Comparison of ENCODE assay signal across 1 cellular context in genomic region chr2:148643998-148644884, GRCh38.
TF ChIP-seq lines count a peak whose summit lies in the region.

TSS of gene EPC2 (plus strand) at chr2:148644751. CDS start at chr2:148645018, 267 bp downstream.

TF ChIP-seq in HepG2, 621 proteins besides CTCF, POLR2A, EP300 and RAD21 (continued from another document and continues in another):
- TF ChIP-seq NR0B2 (CRISPR knock-in tag; IDR thresholded peaks at IDR 0.05) = 0 out of 2 replicates have a peak, but pooled peaks have one; percentile 23
- TF ChIP-seq ATF2 (CRISPR knock-in tag; IDR thresholded peaks at IDR 0.05) = 0 out of 2 replicates have a peak, but pooled peaks have one; percentile 7
- peak; percentile 88 for TF ChIP-seq NFRKB (IDR thresholded peaks at IDR 0.05)
- no peak for TF ChIP-seq ZNF280B (CRISPR knock-in tag; IDR thresholded peaks at IDR 0.05; ENCODE audit: borderline replicate concordance)
- no peak for TF ChIP-seq TRIM22 (IDR thresholded peaks at IDR 0.05)
- TF ChIP-seq SP4 (CRISPR knock-in tag; IDR thresholded peaks at IDR 0.05) = peak; percentile 75
- TF ChIP-seq SIX1 (CRISPR knock-in tag; IDR thresholded peaks at IDR 0.05; ENCODE audit: borderline replicate concordance) = no peak
- peak; percentile 91 for TF ChIP-seq MTF2 (CRISPR knock-in tag; IDR thresholded peaks at IDR 0.05; ENCODE audit: borderline replicate concordance)
- TF ChIP-seq UBTF (CRISPR knock-in tag; IDR thresholded peaks at IDR 0.05) = peak; percentile 73
- peak; percentile 29; the same call in 1 of the 2 replicates for TF ChIP-seq ZNF609 (CRISPR knock-in tag; IDR thresholded peaks at IDR 0.05; ENCODE audit: borderline replicate concordance)
- no peak for TF ChIP-seq ZMAT5 (CRISPR knock-in tag; IDR thresholded peaks at IDR 0.05; ENCODE audit: borderline replicate concordance, low read depth)
- peak; percentile 50 for TF ChIP-seq PAXIP1 (CRISPR knock-in tag; conservative IDR thresholded peaks at IDR 0.05)
- no peak for TF ChIP-seq FLYWCH1 (CRISPR knock-in tag; IDR thresholded peaks at IDR 0.05)
- no peak for TF ChIP-seq CEBPZ (IDR thresholded peaks at IDR 0.05; ENCODE audit: low read length)
- TF ChIP-seq MXD4 (CRISPR knock-in tag; IDR thresholded peaks at IDR 0.05) = peak; percentile 69; the same call in 1 of the 2 replicates
- TF ChIP-seq POGZ (CRISPR knock-in tag; IDR thresholded peaks at IDR 0.05) = peak; percentile 38; the same call in 1 of the 2 replicates
- no peak; the same call in 1 of the 2 replicates for TF ChIP-seq ZNF317 (CRISPR knock-in tag; IDR thresholded peaks at IDR 0.05)
- TF ChIP-seq TEF (CRISPR knock-in tag; IDR thresholded peaks at IDR 0.05) = no peak
- TF ChIP-seq CREB3 (CRISPR knock-in tag; IDR thresholded peaks at IDR 0.05) = no peak
- TF ChIP-seq CAMTA2 (CRISPR knock-in tag; IDR thresholded peaks at IDR 0.05; ENCODE audit: borderline replicate concordance) = peak; percentile 49; the same call in 1 of the 2 replicates
- TF ChIP-seq FOXM1 (CRISPR knock-in tag; IDR thresholded peaks at IDR 0.05) = 0 out of 2 replicates have a peak, but pooled peaks have one; percentile 67
- TF ChIP-seq PATZ1 (CRISPR knock-in tag; IDR thresholded peaks at IDR 0.05) = 0 out of 2 replicates have a peak, but pooled peaks have one; percentile 31
